Comparison of ENCODE assay signal across 19 cellular contexts in genomic region chr10:129335942-129336341, GRCh38.
DNase-seq lines count a peak whose midpoint lies in the region; ATAC-seq and TF ChIP-seq lines count a peak whose summit lies in the region.
"Had no signal": no experiment of that assay in that cellular context is flagged by ENCODE, and none has a peak within 500 bp of the region (broad histone marks: within the 10 kb centered on the region; RNA-seq: fewer than 3 reads in every experiment).

No MANE protein-coding gene starts in this region.

- no peaks in the 10 kb centered on the region for H3K4me1 ChIP-seq in esophagus muscularis mucosa
- H3K4me1 ChIP-seq: A549, Caco-2 had no signal

- TF ChIP-seq EP300 in esophagus muscularis mucosa (IDR thresholded peaks at IDR 0.05): no peak

- H3K9me3 Mint-ChIP-seq in WTC11: no peaks in the 10 kb centered on the region
- H3K9me3 Mint-ChIP-seq: CD4-positive, alpha-beta T cell had no signal

- CTCF ChIA-PET in WTC11 (lab: Charles Lee): interaction anchor here (0.6 kb wide), 1 partner anchor 208 kb away, joined by 3 read pairs; no protein-coding TSS in a partner anchor

- peaks cover 0 to 25% (median 2%) of the 10 kb centered on the region in 4 donors for H3K27me3 ChIP-seq in esophagus muscularis mucosa

- H3K9me3 ChIP-seq in esophagus muscularis mucosa: no peaks in the 10 kb centered on the region
- H3K9me3 ChIP-seq: A549, Caco-2 had no signal

- H3K4me3 Mint-ChIP-seq in WTC11: no peak overlapping the region
- H3K4me3 Mint-ChIP-seq: CD4-positive, alpha-beta T cell had no signal

- TF ChIP-seq CTCF in esophagus muscularis mucosa (IDR thresholded peaks at IDR 0.05) (no peak), WTC11 (IDR thresholded peaks at IDR 0.05) (no peak)

- 93% methylated on average over 5 of the region's 5 CpGs for WGBS in esophagus muscularis mucosa

- H3K27ac ChIP-seq in esophagus muscularis mucosa (replicated peaks in 1 of 4): no peak overlapping the region
- H3K27ac ChIP-seq: 22Rv1, A549, C4-2B had no signal

- no peak overlapping the region for H3K4me3 ChIP-seq in esophagus muscularis mucosa
- H3K4me3 ChIP-seq: A549 had no signal

- no peak overlapping the region for H3K27ac Mint-ChIP-seq in WTC11
- H3K27ac Mint-ChIP-seq: CD4-positive, alpha-beta T cell had no signal

- DNase-seq in DMS53 treated with DMSO at 0.1 percent for 48 hours (lab: John Stamatoyannopoulos, UW; ENCODE audit: unreplicated experiment) (peak; percentile 29), DMS53 (lab: John Stamatoyannopoulos, UW) (no peak), NCI-H345 treated with DMSO at 0.1 percent for 48 hours (lab: John Stamatoyannopoulos, UW; ENCODE audit: unreplicated experiment) (peak; percentile 76), NCI-H345 (lab: John Stamatoyannopoulos, UW) (no peak), SKM-1 treated with dmso at 0.1 percent for 144 hours (lab: John Stamatoyannopoulos, UW; ENCODE audit: unreplicated experiment) (peak; percentile 85), SKM-1 (lab: John Stamatoyannopoulos, UW; ENCODE audit: unreplicated experiment) (no peak), esophagus muscularis mucosa (ENCODE audit: extremely low spot score) (peak; percentile 14), WTC11 (ENCODE audit: low spot score) (no peak)
- DNase-seq: Caco-2; CD4-positive, alpha-beta T cell; DMS79 treated with DMSO at 0.1 percent for 48 hours; GF-D8; GOT3; H7 had no signal

- no peaks in the 10 kb centered on the region for H3K36me3 ChIP-seq in esophagus muscularis mucosa

- POLR2A ChIA-PET in WTC11 (lab: Charles Lee): no interaction called here

- no peaks in the 10 kb centered on the region for H3K27me3 Mint-ChIP-seq in WTC11 (ENCODE audit: low read depth)

- no peak for ATAC-seq in WTC11
- ATAC-seq: A549, HCT116, HepG2 had no signal

- no peak for TF ChIP-seq POLR2A in esophagus muscularis mucosa (IDR thresholded peaks at IDR 0.05; ENCODE audit: low read depth)

- no peaks in the 10 kb centered on the region for H3K36me3 Mint-ChIP-seq in WTC11

- peaks cover 26% of the 10 kb centered on the region for H3K4me1 Mint-ChIP-seq in WTC11

- intact Hi-C loops in esophagus muscularis mucosa (cut with DNase I): no loop called here

TF ChIP-seq in WTC11, 78 proteins besides CTCF, POLR2A, EP300 and RAD21 (continues in another document):
- no peak for TF ChIP-seq ZBTB21 (CRISPR knock-in tag; IDR thresholded peaks at IDR 0.05; ENCODE audit: borderline replicate concordance)
- no peak for TF ChIP-seq E2F1 (CRISPR knock-in tag; IDR thresholded peaks at IDR 0.05)
- TF ChIP-seq NFE2L1 (CRISPR knock-in tag; IDR thresholded peaks at IDR 0.05): no peak
- TF ChIP-seq ATF6 (CRISPR knock-in tag; IDR thresholded peaks at IDR 0.05): no peak
- TF ChIP-seq ZSCAN18 (CRISPR knock-in tag; IDR thresholded peaks at IDR 0.05): no peak
- no peak for TF ChIP-seq PRDM15 (CRISPR knock-in tag; IDR thresholded peaks at IDR 0.05)
- TF ChIP-seq ATF2 (CRISPR knock-in tag; IDR thresholded peaks at IDR 0.05; ENCODE audit: borderline replicate concordance, low read depth): no peak
- TF ChIP-seq GRHL2 (CRISPR knock-in tag; IDR thresholded peaks at IDR 0.05; ENCODE audit: insufficient replicate concordance, severe bottlenecking): no peak
- TF ChIP-seq ESRRA (CRISPR knock-in tag; IDR thresholded peaks at IDR 0.05; ENCODE audit: borderline replicate concordance): no peak

Comparison
In these comparisons a context has a peak if more than half of its experiments do, and no peak if none do; other contexts are left out.
1. DNase-seq: peak in DMS53 treated with DMSO at 0.1 percent for 48 hours (single experiment), NCI-H345 treated with DMSO at 0.1 percent for 48 hours (single experiment), SKM-1 treated with dmso at 0.1 percent for 144 hours (single experiment) and esophagus muscularis mucosa (single experiment); none in DMS53 (single experiment), NCI-H345 (single experiment), SKM-1 (single experiment) and WTC11 (single experiment).